8 cellular contexts compared by ENCODE assay signal in genomic region chr3:49357466-49358216, GRCh38. TPM values are rescaled to one million over a fixed set of nuclear protein-coding genes. Genes with fewer than 3 reads are reported as not detected.
DNase-seq lines count a peak whose midpoint lies in the region; ATAC-seq, FAIRE-seq and TF ChIP-seq lines count a peak whose summit lies in the region.

No MANE protein-coding gene starts in this region.

- peak overlapping the region; percentile 53 to 83 (median 68) for H3K9ac ChIP-seq in H1 (replicated peaks in 1 of 4; ENCODE audit: extremely low read depth in 1 of 4, low read depth in 3 of 4, low read length in 3 of 4)

- H3K27ac ChIP-seq in H1 (ENCODE audit: low read depth, low read length): peak overlapping the region; percentile 62; the same call in 1 of the 2 replicates

- H3K9me3 Mint-ChIP-seq in mesothelial cell of epicardium: no peaks in the 10 kb centered on the region

- H3K36me3 ChIP-seq in H1 (ENCODE audit: control insufficient read depth in 2 of 4, insufficient read depth in 4 of 4, low read length in 3 of 4): peaks cover 8 to 38% (median 25%) of the 10 kb centered on the region in 4 experiments

- peak overlapping the region; percentile 18; the same call in 1 of the 2 replicates for H2BK5ac ChIP-seq in H1 (ENCODE audit: low read depth, low read length)

- peaks cover 19% of the 10 kb centered on the region for H3K4me1 Mint-ChIP-seq in mesothelial cell of epicardium

- H3K18ac ChIP-seq in H1 (ENCODE audit: extremely low read depth, low read length): peak overlapping the region; percentile 19; the same call in 1 of the 2 replicates

- H3K23ac ChIP-seq in H1 (ENCODE audit: insufficient read length): no peak overlapping the region

- H4K91ac ChIP-seq in H1 (replicated peaks; ENCODE audit: insufficient read length, low read length): peak overlapping the region; percentile 93

- no peak for FAIRE-seq in H1 (lab: Jason Lieb, UNC)

- peak; percentile 24 for ATAC-seq in GM19463 (IDR thresholded peaks at IDR 0.05; ENCODE audit: unreplicated experiment)

- no peaks in the 10 kb centered on the region for H4K20me1 ChIP-seq in H1 (replicated peaks in 1 of 2; ENCODE audit: control insufficient read depth in 1 of 2, insufficient read depth in 2 of 2, low read length in 2 of 2)

- H2AK5ac ChIP-seq in H1 (ENCODE audit: low read depth, low read length): no peak overlapping the region

- H4K8ac ChIP-seq in H1 (ENCODE audit: extremely low read depth, insufficient read depth, low read length): peak overlapping the region; percentile 81; the same call in 1 of the 2 replicates

- TF ChIP-seq CTCF in H1 (IDR thresholded peaks at IDR 0.05; ENCODE audit: control extremely low read depth in 1 of 3, insufficient read depth in 1 of 3, low read depth in 1 of 3, low read length in 3 of 3) (no peak), mesothelial cell of epicardium (IDR thresholded peaks at IDR 0.05; ENCODE audit: unreplicated experiment) (no peak)

- peak overlapping the region; percentile 93 for H3K4ac ChIP-seq in H1 (replicated peaks; ENCODE audit: insufficient read length, low read depth, low read length)

- H2AFZ ChIP-seq in H1 (ENCODE audit: low read length): no peak overlapping the region

- DNase-seq in AG20443 (ENCODE audit: low spot score) (peak; percentile 81), LHCN-M2 (ENCODE audit: low read depth) (peak; percentile 90), H1 (ENCODE audit: low read depth in 1 of 2, low spot score in 2 of 2) (peak in 1 of 2 experiments; percentile 59), mesothelial cell of epicardium (ENCODE audit: low spot score in 2 of 2, unreplicated experiment in 2 of 2) (peak; percentile 33 to 42), AML-193 (lab: John Stamatoyannopoulos, UW) (no peak)
- peak; percentile 23 to 30 (median 29) for DNase-seq in activated CD8-positive, alpha-beta memory T cell treated with anti-CD3 and anti-CD28 coated beads for 48 hours (ENCODE audit: low read depth in 2 of 3, low spot score in 2 of 3)
- DNase-seq in stimulated activated naive CD4-positive, alpha-beta T cell treated with Interleukin-2 at 50 U/mL for 16 hours (lab: John Stamatoyannopoulos, UW): peak; percentile 38

- H2BK15ac ChIP-seq in H1 (ENCODE audit: low read length): no peak overlapping the region

- H3K4me2 ChIP-seq in H1 (ENCODE audit: insufficient read depth in 1 of 2, low read depth in 2 of 2, low read length in 2 of 2): peak overlapping the region; percentile 75 to 81

- H3K79me2 ChIP-seq in H1 (ENCODE audit: control insufficient read depth in 1 of 2, insufficient read depth in 2 of 2, low read length in 2 of 2): peaks cover 0 to 14% of the 10 kb centered on the region in 2 experiments; a peak in 2 of 4 replicates

- CTCF ChIA-PET in H1 (lab: Charles Lee; ENCODE audit: partially characterized antibody): interaction anchor here (0.9 kb wide), 1 partner anchor 17 kb away, joined by 3 read pairs; the partner anchor contains the start of gene USP4

- no peaks in the 10 kb centered on the region for H3K9me3 ChIP-seq in H1 (ENCODE audit: insufficient read depth in 2 of 2, low read depth in 1 of 2, low read length in 1 of 2)

- no peaks in the 10 kb centered on the region for H3K27me3 ChIP-seq in H1 (replicated peaks in 1 of 4; ENCODE audit: control insufficient read depth in 3 of 4, extremely low read depth in 1 of 4, insufficient read depth in 3 of 4, low read length in 3 of 4)

- no peaks in the 10 kb centered on the region; the same call in 1 of the 2 replicates for H3K79me1 ChIP-seq in H1 (ENCODE audit: low read depth, low read length)

- peak overlapping the region; percentile 58 to 90 (median 86) for H3K4me3 ChIP-seq in H1 (ENCODE audit: extremely low read depth in 1 of 4, insufficient read depth in 2 of 4, low read depth in 3 of 4, low read length in 4 of 4)

- no peak for TF ChIP-seq EP300 in H1 (IDR thresholded peaks at IDR 0.05; ENCODE audit: borderline replicate concordance in 1 of 2, low read depth in 2 of 2, low read length in 2 of 2)

- H3K14ac ChIP-seq in H1 (ENCODE audit: insufficient read length): no peak overlapping the region

- H2BK12ac ChIP-seq in H1 (ENCODE audit: low read depth, low read length): no peak overlapping the region

- peak overlapping the region; percentile 92 for H3K4me3 Mint-ChIP-seq in mesothelial cell of epicardium

- peaks cover 1 to 3% (median 3%) of the 10 kb centered on the region in 4 experiments; a peak in 4 of 7 replicates for H3K4me1 ChIP-seq in H1 (replicated peaks in 1 of 4; ENCODE audit: control insufficient read depth in 3 of 4, insufficient read depth in 4 of 4, low read length in 3 of 4)

- no peaks in the 10 kb centered on the region for H3K27me3 Mint-ChIP-seq in mesothelial cell of epicardium (ENCODE audit: low read depth)

- peaks cover 4% of the 10 kb centered on the region; the same call in 1 of the 2 replicates for H3K23me2 ChIP-seq in H1 (ENCODE audit: low read depth, low read length)

- POLR2A ChIA-PET in H1 (lab: Charles Lee; ENCODE audit: partially characterized antibody): interaction anchor here (0.7 to 2.6 kb wide), 23 partner anchors 8 to 329 kb away, joined by 3 to 45 read pairs (median 4); partner anchors contain the start of genes DAG1, RHOA, TCTA and USP4

- H3K27ac Mint-ChIP-seq in mesothelial cell of epicardium: peak overlapping the region; percentile 96

- peak overlapping the region; percentile 86 for H2BK120ac ChIP-seq in H1 (replicated peaks; ENCODE audit: low read depth, low read length)

- no peak overlapping the region for H3K56ac ChIP-seq in H1 (replicated peaks; ENCODE audit: insufficient read length, low read depth, low read length)

- TF ChIP-seq RAD21 in H1 (IDR thresholded peaks at IDR 0.05 in 1 of 2, conservative IDR thresholded peaks at IDR 0.05 in 1 of 2; ENCODE audit: low read depth in 2 of 2, low read length in 2 of 2): no peak

- peaks cover 30% of the 10 kb centered on the region for H3K36me3 Mint-ChIP-seq in mesothelial cell of epicardium

- peak overlapping the region; percentile 36 for H4K5ac ChIP-seq in H1 (ENCODE audit: insufficient read length, low read depth, low read length)

- no peak overlapping the region for H2BK20ac ChIP-seq in H1 (ENCODE audit: low read length)

- no peak for TF ChIP-seq POLR2A in H1 (IDR thresholded peaks at IDR 0.05; ENCODE audit: control extremely low read depth in 1 of 2, low read depth in 2 of 2, low read length in 2 of 2)

- 12% methylated on average over 42 of the region's 61 CpGs; no CpG with 5 or more reads in 1 of the 2 experiments for WGBS in H1 (ENCODE audit: extremely low coverage in 1 of 2, insufficient coverage in 1 of 2, insufficient read length in 1 of 2, insufficient replicate concordance in 2 of 2, low coverage in 1 of 2, low lambda C conversion rate in 2 of 2, missing lambda C conversion rate in 1 of 2), 2 experiments

RNA-seq across cellular contexts. Expression of gene GPX1, which starts 0.5 kb away (rescaled TPM):
- 377 and 434 TPM in 2 replicates for total RNA-seq in LHCN-M2 (2014; rRNA removed)
- polyA plus RNA-seq in LHCN-M2 (2012): 544 TPM
- 250 and 252 TPM in 2 replicates for total RNA-seq in H1 (2021; fragmentation: NEBNext Ultra II Directional; extraction: Animal tissue kit (Norgen Biotek cat#: 25700))
- polyA plus RNA-seq in H1 (2011; rRNA removed): 757 and 854 TPM in 2 replicates
- polyA plus RNA-seq in H1 (2011; cell fraction: cytosol; rRNA removed): 454 TPM
- polyA plus RNA-seq in H1 (2011; cell fraction: nucleus; rRNA removed): 458 TPM
- polyA plus RNA-seq in H1 (2012, experiment 1 of 2): 212 to 300 TPM (median 285 TPM) in 4 replicates
- 471 TPM for polyA plus RNA-seq in H1 (2012, experiment 2 of 2)
- polyA plus RNA-seq in H1 (2013, experiment 1 of 2): 203 TPM
- 201 TPM for polyA plus RNA-seq in H1 (2013, experiment 2 of 2)
- polyA minus RNA-seq in H1 (2011; rRNA and poly(A)+ RNA removed): 61.1 and 103 TPM in 2 replicates
- 138 TPM for polyA minus RNA-seq in H1 (2011; cell fraction: cytosol; rRNA and poly(A)+ RNA removed)
- polyA minus RNA-seq in H1 (2011; cell fraction: nucleus; rRNA and poly(A)+ RNA removed): 96.8 TPM
- total RNA-seq in mesothelial cell of epicardium: 97.9 to 108 TPM (median 98.7 TPM) in 3 replicates

RNA-seq across cellular contexts. Expression of gene USP4, which starts 17.8 kb away (rescaled TPM):
- total RNA-seq in LHCN-M2 (2014; rRNA removed) (8.5 and 11.0 TPM in 2 replicates), mesothelial cell of epicardium (53.1 to 55.3 TPM (median 54.5 TPM) in 3 replicates)
- 37.8 TPM for polyA plus RNA-seq in LHCN-M2 (2012)
- 27.8 and 28.3 TPM in 2 replicates for total RNA-seq in H1 (2021; fragmentation: NEBNext Ultra II Directional; extraction: Animal tissue kit (Norgen Biotek cat#: 25700))
- 14.2 and 16.0 TPM in 2 replicates for polyA plus RNA-seq in H1 (2011; rRNA removed)
- polyA plus RNA-seq in H1 (2011; cell fraction: cytosol; rRNA removed): 21.1 TPM
- 18.3 TPM for polyA plus RNA-seq in H1 (2011; cell fraction: nucleus; rRNA removed)
- polyA plus RNA-seq in H1 (2012, experiment 1 of 2): 22.8 to 29.2 TPM (median 25.8 TPM) in 4 replicates
- polyA plus RNA-seq in H1 (2012, experiment 2 of 2): 10.1 TPM
- polyA plus RNA-seq in H1 (2013, experiment 1 of 2): 25.6 TPM
- 23.7 TPM for polyA plus RNA-seq in H1 (2013, experiment 2 of 2)
- polyA minus RNA-seq in H1 (2011; rRNA and poly(A)+ RNA removed): 57.9 and 74.3 TPM in 2 replicates
- 17.2 TPM for polyA minus RNA-seq in H1 (2011; cell fraction: cytosol; rRNA and poly(A)+ RNA removed)
- polyA minus RNA-seq in H1 (2011; cell fraction: nucleus; rRNA and poly(A)+ RNA removed): 24.7 TPM

RNA-seq across cellular contexts. Expression of gene RHOA, which starts 54.1 kb away (rescaled TPM):
- total RNA-seq in LHCN-M2 (2014; rRNA removed): 706 and 885 TPM in 2 replicates
- polyA plus RNA-seq in LHCN-M2 (2012): 747 TPM
- total RNA-seq in H1 (2021; fragmentation: NEBNext Ultra II Directional; extraction: Animal tissue kit (Norgen Biotek cat#: 25700)): 386 and 397 TPM in 2 replicates
- polyA plus RNA-seq in H1 (2011; rRNA removed): 176 and 225 TPM in 2 replicates
- 237 TPM for polyA plus RNA-seq in H1 (2011; cell fraction: cytosol; rRNA removed)
- 230 TPM for polyA plus RNA-seq in H1 (2011; cell fraction: nucleus; rRNA removed)
- polyA plus RNA-seq in H1 (2012, experiment 1 of 2): 329 to 425 TPM (median 343 TPM) in 4 replicates
- polyA plus RNA-seq in H1 (2012, experiment 2 of 2): 382 TPM
- 313 TPM for polyA plus RNA-seq in H1 (2013, experiment 1 of 2)
- polyA plus RNA-seq in H1 (2013, experiment 2 of 2): 317 TPM
- 293 and 303 TPM in 2 replicates for polyA minus RNA-seq in H1 (2011; rRNA and poly(A)+ RNA removed)
- polyA minus RNA-seq in H1 (2011; cell fraction: cytosol; rRNA and poly(A)+ RNA removed): 236 TPM
- 122 TPM for polyA minus RNA-seq in H1 (2011; cell fraction: nucleus; rRNA and poly(A)+ RNA removed)
- total RNA-seq in mesothelial cell of epicardium: 248 to 261 TPM (median 250 TPM) in 3 replicates

RNA-seq across cellular contexts. Expression of gene TCTA, which starts 54.6 kb away (rescaled TPM):
- 43.2 and 50.1 TPM in 2 replicates for total RNA-seq in LHCN-M2 (2014; rRNA removed)
- 74.3 TPM for polyA plus RNA-seq in LHCN-M2 (2012)
- total RNA-seq in H1 (2021; fragmentation: NEBNext Ultra II Directional; extraction: Animal tissue kit (Norgen Biotek cat#: 25700)): 6.2 and 7.4 TPM in 2 replicates
- 11.0 and 13.2 TPM in 2 replicates for polyA plus RNA-seq in H1 (2011; rRNA removed)
- polyA plus RNA-seq in H1 (2011; cell fraction: cytosol; rRNA removed): 14.1 TPM
- polyA plus RNA-seq in H1 (2011; cell fraction: nucleus; rRNA removed): 7.9 TPM
- polyA plus RNA-seq in H1 (2012, experiment 1 of 2): 8.6 to 10.2 TPM (median 9.5 TPM) in 4 replicates
- polyA plus RNA-seq in H1 (2012, experiment 2 of 2): 9.0 TPM
- polyA plus RNA-seq in H1 (2013, experiment 1 of 2): 3.9 TPM
- polyA plus RNA-seq in H1 (2013, experiment 2 of 2): 4.5 TPM
- 11.6 and 12.0 TPM in 2 replicates for polyA minus RNA-seq in H1 (2011; rRNA and poly(A)+ RNA removed)
- 5.1 TPM for polyA minus RNA-seq in H1 (2011; cell fraction: cytosol; rRNA and poly(A)+ RNA removed)
- polyA minus RNA-seq in H1 (2011; cell fraction: nucleus; rRNA and poly(A)+ RNA removed): 17.3 TPM
- total RNA-seq in mesothelial cell of epicardium: 13.7 to 15.8 TPM (median 13.9 TPM) in 3 replicates

Comparison
In these comparisons a context has a peak if more than half of its experiments do, and no peak if none do; other contexts are left out.
1. DNase-seq: peak in AG20443 (single experiment), LHCN-M2 (single experiment), activated CD8-positive, alpha-beta memory T cell treated with anti-CD3 and anti-CD28 coated beads for 48 hours (3 of 3), mesothelial cell of epicardium (2 of 2) and stimulated activated naive CD4-positive, alpha-beta T cell treated with Interleukin-2 at 50 U/mL for 16 hours (single experiment); none in AML-193 (0 of 2).